In genomic region chrX:630007-630921, GRCh38 we compare ENCODE assay signal across 1 cellular context.
TF ChIP-seq lines count a peak whose summit lies in the region.

Gene SHOX, plus strand, starts transcription at chrX:630791. Its CDS starts 107 bp downstream, at chrX:630898.

TF ChIP-seq in GM23338, 12 proteins besides CTCF, POLR2A, EP300 and RAD21:
- TF ChIP-seq, protein P1, sequence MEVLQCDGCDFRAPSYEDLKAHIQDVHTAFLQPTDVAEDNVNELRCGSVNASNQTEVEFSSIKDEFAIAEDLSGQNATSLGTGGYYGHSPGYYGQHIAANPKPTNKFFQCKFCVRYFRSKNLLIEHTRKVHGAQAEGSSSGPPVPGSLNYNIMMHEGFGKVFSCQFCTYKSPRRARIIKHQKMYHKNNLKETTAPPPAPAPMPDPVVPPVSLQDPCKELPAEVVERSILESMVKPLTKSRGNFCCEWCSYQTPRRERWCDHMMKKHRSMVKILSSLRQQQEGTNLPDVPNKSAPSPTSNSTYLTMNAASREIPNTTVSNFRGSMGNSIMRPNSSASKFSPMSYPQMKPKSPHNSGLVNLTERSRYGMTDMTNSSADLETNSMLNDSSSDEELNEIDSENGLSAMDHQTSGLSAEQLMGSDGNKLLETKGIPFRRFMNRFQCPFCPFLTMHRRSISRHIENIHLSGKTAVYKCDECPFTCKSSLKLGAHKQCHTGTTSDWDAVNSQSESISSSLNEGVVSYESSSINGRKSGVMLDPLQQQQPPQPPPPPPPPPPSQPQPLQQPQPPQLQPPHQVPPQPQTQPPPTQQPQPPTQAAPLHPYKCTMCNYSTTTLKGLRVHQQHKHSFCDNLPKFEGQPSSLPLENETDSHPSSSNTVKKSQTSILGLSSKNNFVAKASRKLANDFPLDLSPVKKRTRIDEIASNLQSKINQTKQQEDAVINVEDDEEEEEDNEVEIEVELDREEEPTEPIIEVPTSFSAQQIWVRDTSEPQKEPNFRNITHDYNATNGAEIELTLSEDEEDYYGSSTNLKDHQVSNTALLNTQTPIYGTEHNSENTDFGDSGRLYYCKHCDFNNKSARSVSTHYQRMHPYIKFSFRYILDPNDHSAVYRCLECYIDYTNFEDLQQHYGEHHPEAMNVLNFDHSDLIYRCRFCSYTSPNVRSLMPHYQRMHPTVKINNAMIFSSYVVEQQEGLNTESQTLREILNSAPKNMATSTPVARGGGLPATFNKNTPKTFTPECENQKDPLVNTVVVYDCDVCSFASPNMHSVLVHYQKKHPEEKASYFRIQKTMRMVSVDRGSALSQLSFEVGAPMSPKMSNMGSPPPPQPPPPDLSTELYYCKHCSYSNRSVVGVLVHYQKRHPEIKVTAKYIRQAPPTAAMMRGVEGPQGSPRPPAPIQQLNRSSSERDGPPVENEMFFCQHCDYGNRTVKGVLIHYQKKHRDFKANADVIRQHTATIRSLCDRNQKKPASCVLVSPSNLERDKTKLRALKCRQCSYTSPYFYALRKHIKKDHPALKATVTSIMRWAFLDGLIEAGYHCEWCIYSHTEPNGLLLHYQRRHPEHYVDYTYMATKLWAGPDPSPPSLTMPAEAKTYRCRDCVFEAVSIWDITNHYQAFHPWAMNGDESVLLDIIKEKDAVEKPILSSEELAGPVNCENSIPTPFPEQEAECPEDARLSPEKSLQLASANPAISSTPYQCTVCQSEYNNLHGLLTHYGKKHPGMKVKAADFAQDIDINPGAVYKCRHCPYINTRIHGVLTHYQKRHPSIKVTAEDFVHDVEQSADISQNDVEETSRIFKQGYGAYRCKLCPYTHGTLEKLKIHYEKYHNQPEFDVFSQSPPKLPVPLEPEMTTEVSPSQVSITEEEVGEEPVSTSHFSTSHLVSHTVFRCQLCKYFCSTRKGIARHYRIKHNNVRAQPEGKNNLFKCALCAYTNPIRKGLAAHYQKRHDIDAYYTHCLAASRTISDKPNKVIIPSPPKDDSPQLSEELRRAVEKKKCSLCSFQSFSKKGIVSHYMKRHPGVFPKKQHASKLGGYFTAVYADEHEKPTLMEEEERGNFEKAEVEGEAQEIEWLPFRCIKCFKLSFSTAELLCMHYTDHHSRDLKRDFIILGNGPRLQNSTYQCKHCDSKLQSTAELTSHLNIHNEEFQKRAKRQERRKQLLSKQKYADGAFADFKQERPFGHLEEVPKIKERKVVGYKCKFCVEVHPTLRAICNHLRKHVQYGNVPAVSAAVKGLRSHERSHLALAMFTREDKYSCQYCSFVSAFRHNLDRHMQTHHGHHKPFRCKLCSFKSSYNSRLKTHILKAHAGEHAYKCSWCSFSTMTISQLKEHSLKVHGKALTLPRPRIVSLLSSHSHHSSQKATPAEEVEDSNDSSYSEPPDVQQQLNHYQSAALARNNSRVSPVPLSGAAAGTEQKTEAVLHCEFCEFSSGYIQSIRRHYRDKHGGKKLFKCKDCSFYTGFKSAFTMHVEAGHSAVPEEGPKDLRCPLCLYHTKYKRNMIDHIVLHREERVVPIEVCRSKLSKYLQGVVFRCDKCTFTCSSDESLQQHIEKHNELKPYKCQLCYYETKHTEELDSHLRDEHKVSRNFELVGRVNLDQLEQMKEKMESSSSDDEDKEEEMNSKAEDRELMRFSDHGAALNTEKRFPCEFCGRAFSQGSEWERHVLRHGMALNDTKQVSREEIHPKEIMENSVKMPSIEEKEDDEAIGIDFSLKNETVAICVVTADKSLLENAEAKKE (CRISPR knock-in tag; IDR thresholded peaks at IDR 0.05), result no peak
- TF ChIP-seq STAT1 (IDR thresholded peaks at IDR 0.05; ENCODE audit: unreplicated experiment), result no peak
- peak; percentile 98 for TF ChIP-seq EZH2 (IDR thresholded peaks at IDR 0.05; ENCODE audit: low read depth, unreplicated experiment)
- no peak for TF ChIP-seq EZH2phosphoT487 (IDR thresholded peaks at IDR 0.05; ENCODE audit: unreplicated experiment)
TF ChIP-seq in GM23338: peak in this region for 1.
